ENCODE assay signal across 14 cellular contexts in the genomic region with DNA sequence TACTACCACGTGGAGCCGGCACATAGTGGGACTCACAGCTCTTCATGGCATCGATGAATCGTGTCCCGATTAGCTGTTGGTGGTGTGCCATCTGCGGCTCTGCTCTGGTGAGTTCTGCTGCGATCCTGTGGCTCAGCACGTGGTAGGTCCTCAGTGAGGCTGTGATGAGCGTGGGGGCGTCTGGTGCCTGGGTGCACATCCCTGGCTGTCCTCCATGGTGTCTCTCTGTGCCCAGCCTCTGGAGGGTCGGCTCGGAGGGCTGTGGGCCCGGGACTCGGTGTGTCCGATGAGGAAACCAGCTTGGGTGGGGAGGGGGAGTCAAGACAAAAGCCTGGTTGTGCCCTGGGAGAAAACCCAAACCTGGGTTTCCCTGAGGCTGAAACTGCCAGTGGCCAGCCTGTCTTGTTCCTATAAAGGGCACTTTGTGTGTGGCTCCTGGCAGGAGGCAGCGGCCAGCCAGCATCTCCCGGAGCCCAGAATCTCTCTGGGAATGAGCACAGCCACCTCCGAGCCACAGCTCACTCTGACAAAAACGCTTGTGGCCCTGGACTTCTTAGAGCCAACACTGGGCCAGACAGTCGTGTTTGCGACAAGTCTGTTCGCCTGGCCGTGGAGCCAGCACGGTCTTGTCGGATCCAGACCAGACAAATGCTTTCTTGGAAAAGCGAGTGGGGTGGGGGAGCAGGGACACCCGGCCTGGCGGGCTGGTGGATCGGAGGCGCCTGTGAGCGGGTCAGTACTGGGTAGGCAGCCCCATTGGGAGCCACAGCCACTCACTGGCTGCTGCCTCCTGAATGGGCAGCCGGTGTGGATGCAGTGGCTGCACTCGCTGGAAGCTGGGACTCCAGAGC. TPM values are rescaled to one million over a fixed set of nuclear protein-coding genes. Genes with fewer than 3 reads are reported as not detected.
DNase-seq lines count a peak whose midpoint lies in the region; ATAC-seq and TF ChIP-seq lines count a peak whose summit lies in the region.
"Had no signal": no experiment of that assay in that cellular context is flagged by ENCODE, and none has a peak within 500 bp of the region (broad histone marks: within the 10 kb centered on the region; RNA-seq: fewer than 3 reads in every experiment).

No MANE protein-coding gene starts in this region.

- CTCF ChIA-PET in HEK293 (lab: Yijun Ruan, JAX), result no interaction called here

- no peak for ATAC-seq in HG03469 (IDR thresholded peaks at IDR 0.05; ENCODE audit: unreplicated experiment)
- no peak for ATAC-seq in left lobe of liver
- ATAC-seq: HepG2, psoas muscle had no signal

- no peaks in the 10 kb centered on the region for H3K27me3 ChIP-seq in WERI-Rb-1 (ENCODE audit: insufficient read depth, low read depth, severe bottlenecking)

- TF ChIP-seq CTCF in HEK293 (tag by site-specific recombination; IDR thresholded peaks at IDR 0.05) (no peak), coronary artery (IDR thresholded peaks at IDR 0.05) (no peak), WERI-Rb-1 (IDR thresholded peaks at IDR 0.05; ENCODE audit: low read depth, low read length) (no peak)

- no peak for DNase-seq in coronary artery (ENCODE audit: low spot score)
- DNase-seq in middle frontal gyrus (ENCODE audit: extremely low spot score, low spot score), result peak; percentile 40
- peak in 48 of 49 donors; percentile 34 to 91 (median 77) for DNase-seq in substantia nigra (lab: John Stamatoyannopoulos, UW)
- DNase-seq in left lobe of liver (ENCODE audit: low spot score), result no peak
- no peak for DNase-seq in NCI-H82 treated with DMSO at 0.1 percent for 48 hours (lab: John Stamatoyannopoulos, UW; ENCODE audit: unreplicated experiment)
- no peak for DNase-seq in WERI-Rb-1
- DNase-seq: activated CD4-positive, alpha-beta memory T cell treated with anti-CD3 and anti-CD28 coated beads, Interleukin-2, amount 10 ng/mL, durations not matched to agents 7 days and 5 days; effector CD8-positive, alpha-beta T cell; mesendoderm; psoas muscle; SHP77 had no signal

- H3K27ac ChIP-seq in HEK293 (ENCODE audit: extremely low read depth, low read depth, low read length), result no peak overlapping the region
- peak overlapping the region; percentile 70 to 89 for H3K27ac ChIP-seq in coronary artery
- H3K27ac ChIP-seq in substantia nigra (ENCODE audit: low read depth, low read length, poor library complexity, severe bottlenecking), result peak overlapping the region; percentile 88
- no peak overlapping the region for H3K27ac ChIP-seq in WERI-Rb-1
- H3K27ac ChIP-seq: psoas muscle had no signal

- H3K36me3 ChIP-seq in HEK293 (ENCODE audit: control insufficient read depth in 2 of 2, insufficient read depth in 1 of 2, low read length in 2 of 2) (no peaks in the 10 kb centered on the region), WERI-Rb-1 (peaks cover 16% of the 10 kb centered on the region; the same call in 1 of the 2 replicates)

- POLR2A ChIA-PET in HEK293 (lab: Yijun Ruan, JAX), result no interaction called here

- no peaks in the 10 kb centered on the region; the same call in 1 of the 2 replicates for H3K4me1 ChIP-seq in HEK293 (ENCODE audit: control insufficient read depth, insufficient read depth, low read length)

- H3K4me3 ChIP-seq in HEK293 (ENCODE audit: low read depth, low read length) (no peak overlapping the region), coronary artery (peak overlapping the region; percentile 39), WERI-Rb-1 (ENCODE audit: low read depth, low read length) (no peak overlapping the region)
- H3K4me3 ChIP-seq: psoas muscle had no signal

- no peaks in the 10 kb centered on the region for H3K9me3 ChIP-seq in HEK293 (ENCODE audit: control insufficient read depth, insufficient read depth, low read depth, low read length)
- no peaks in the 10 kb centered on the region for H3K9me3 ChIP-seq in WERI-Rb-1 (ENCODE audit: severe bottlenecking)
- H3K9me3 ChIP-seq: psoas muscle had no signal

TF ChIP-seq in HEK293, 187 proteins besides CTCF, POLR2A, EP300 and RAD21:
- TF ChIP-seq ZNF600 (tag by site-specific recombination; IDR thresholded peaks at IDR 0.05) (0 out of 2 replicates have a peak, but pooled peaks have one; percentile 17), ZNF2 (tag by site-specific recombination; IDR thresholded peaks at IDR 0.05) (no peak)

RNA-seq across cellular contexts. Expression of a gene that starts 31.8 kb away (rescaled TPM):
- 6.2 TPM for total RNA-seq in left lobe of liver

Comparison
In these comparisons a context has a peak if more than half of its experiments do, and no peak if none do; other contexts are left out.
1. H3K27ac ChIP-seq: peak in coronary artery (2 of 2) and substantia nigra (single experiment); none in HEK293 (single experiment) and WERI-Rb-1 (single experiment).
2. DNase-seq: peak in middle frontal gyrus (single experiment) and substantia nigra (48 of 49); none in coronary artery (single experiment), left lobe of liver (single experiment), NCI-H82 treated with DMSO at 0.1 percent for 48 hours (single experiment) and WERI-Rb-1 (single experiment).